In genomic region chr7:157859915-157860314, GRCh38 we compare ENCODE assay signal across 20 cellular contexts.
DNase-seq lines count a peak whose midpoint lies in the region; ATAC-seq and TF ChIP-seq lines count a peak whose summit lies in the region.
"Had no signal": no experiment of that assay in that cellular context is flagged by ENCODE, and none has a peak within 500 bp of the region (broad histone marks: within the 10 kb centered on the region; RNA-seq: fewer than 3 reads in every experiment).

No MANE protein-coding gene starts in this region.

- CTCF ChIA-PET in CD4-positive, alpha-beta memory T cell (lab: Charles Lee; ENCODE audit: partially characterized antibody), result no interaction called here

- no CpG with 5 or more reads among the region's 6 CpGs for WGBS in suprapubic skin

- no peaks in the 10 kb centered on the region for H3K27me3 ChIP-seq in H7 (ENCODE audit: control insufficient read depth, insufficient read depth, low read length)
- H3K27me3 ChIP-seq in neural cell (ENCODE audit: insufficient read depth, low read depth, low read length), result no peaks in the 10 kb centered on the region
- H3K27me3 ChIP-seq in CD4-positive, alpha-beta memory T cell (ENCODE audit: insufficient read depth, low read length), result no peaks in the 10 kb centered on the region
- H3K27me3 ChIP-seq in suprapubic skin, result no peaks in the 10 kb centered on the region
- H3K27me3 ChIP-seq: BE2C had no signal

- no peaks in the 10 kb centered on the region for H3K9me3 Mint-ChIP-seq in activated T-helper 17 cell treated with anti-CD3 and anti-CD28 coated beads, Interleukin-2, amount 50 U/mL, for 72 hours
- peaks cover 0 to 5% of the 10 kb centered on the region in 2 donors for H3K9me3 Mint-ChIP-seq in stimulated activated naive B cell treated with anti-CD40 and anti-IgM and Interleukin-4, amounts not matched to agents 10 μg/mL and 1 μg/mL and 100 μg/mL, for 72 hours
- H3K9me3 Mint-ChIP-seq in CD4-positive, alpha-beta memory T cell, result no peaks in the 10 kb centered on the region
- H3K9me3 Mint-ChIP-seq: CD4-positive, alpha-beta T cell had no signal

- H3K4me3 ChIP-seq in H7 (ENCODE audit: insufficient read depth, low read depth, low read length) (no peak overlapping the region), neural cell (ENCODE audit: low read length) (no peak overlapping the region), suprapubic skin (no peak overlapping the region)
- H3K4me3 ChIP-seq in CD4-positive, alpha-beta memory T cell (ENCODE audit: low read length in 2 of 2), result no peak overlapping the region
- H3K4me3 ChIP-seq: GM12878, K562 had no signal

- no peak overlapping the region for H3K27ac Mint-ChIP-seq in activated T-helper 17 cell treated with anti-CD3 and anti-CD28 coated beads, Interleukin-2, amount 50 U/mL, for 72 hours
- peak overlapping the region; percentile 47 for H3K27ac Mint-ChIP-seq in stimulated activated naive B cell treated with anti-CD40 and anti-IgM and Interleukin-4, amounts not matched to agents 10 μg/mL and 1 μg/mL and 100 μg/mL, for 72 hours
- no peak overlapping the region for H3K27ac Mint-ChIP-seq in CD4-positive, alpha-beta memory T cell
- H3K27ac Mint-ChIP-seq: CD4-positive, alpha-beta T cell; HFFc6 had no signal

- no peaks in the 10 kb centered on the region for H3F3A ChIP-seq in neural cell (ENCODE audit: insufficient read depth, low read length, poor library complexity, severe bottlenecking)

- no peaks in the 10 kb centered on the region for H3K27me3 Mint-ChIP-seq in activated T-helper 17 cell treated with anti-CD3 and anti-CD28 coated beads, Interleukin-2, amount 50 U/mL, for 72 hours
- no peaks in the 10 kb centered on the region for H3K27me3 Mint-ChIP-seq in stimulated activated naive B cell treated with anti-CD40 and anti-IgM and Interleukin-4, amounts not matched to agents 10 μg/mL and 1 μg/mL and 100 μg/mL, for 72 hours
- H3K27me3 Mint-ChIP-seq in CD4-positive, alpha-beta memory T cell, result no peaks in the 10 kb centered on the region
- H3K27me3 Mint-ChIP-seq: CD4-positive, alpha-beta T cell had no signal

- H2AFZ ChIP-seq in neural cell (ENCODE audit: low read depth, low read length), result no peak overlapping the region

- no peaks in the 10 kb centered on the region for H3K4me1 ChIP-seq in CD4-positive, alpha-beta memory T cell (ENCODE audit: insufficient read depth, low read length)
- H3K4me1 ChIP-seq in suprapubic skin, result no peaks in the 10 kb centered on the region
- H3K4me1 ChIP-seq: BE2C had no signal

- no peak overlapping the region for H3K9ac ChIP-seq in neural cell (ENCODE audit: low read length)

- no peaks in the 10 kb centered on the region for H3K9me2 ChIP-seq in neural cell (ENCODE audit: insufficient read depth, low read length)

- intact Hi-C loops in CD4-positive, alpha-beta memory T cell (cut with micrococcal nuclease), result no loop called here

- H3K27ac ChIP-seq in neural cell (ENCODE audit: low read length), result no peak overlapping the region
- no peak overlapping the region for H3K27ac ChIP-seq in CD4-positive, alpha-beta memory T cell (ENCODE audit: low read depth, low read length)
- H3K27ac ChIP-seq in suprapubic skin, result no peak overlapping the region
- H3K27ac ChIP-seq: C4-2B had no signal

- no peak for TF ChIP-seq RAD21 in neural cell (conservative IDR thresholded peaks at IDR 0.05)

- no peak for TF ChIP-seq POLR2A in suprapubic skin (IDR thresholded peaks at IDR 0.05)

- POLR2A ChIA-PET in CD4-positive, alpha-beta memory T cell (lab: Charles Lee; ENCODE audit: partially characterized antibody), result interaction anchor here (2.5 kb wide), 1 partner anchor 8 kb away, joined by 7 read pairs; no protein-coding TSS in a partner anchor

- no peaks in the 10 kb centered on the region for H4K20me1 ChIP-seq in neural cell (ENCODE audit: insufficient read depth)

- H3K4me1 Mint-ChIP-seq in activated T-helper 17 cell treated with anti-CD3 and anti-CD28 coated beads, Interleukin-2, amount 50 U/mL, for 72 hours, result no peaks in the 10 kb centered on the region
- H3K4me1 Mint-ChIP-seq in stimulated activated naive B cell treated with anti-CD40 and anti-IgM and Interleukin-4, amounts not matched to agents 10 μg/mL and 1 μg/mL and 100 μg/mL, for 72 hours, result peaks cover 0 to 6% of the 10 kb centered on the region in 2 donors
- H3K4me1 Mint-ChIP-seq in CD4-positive, alpha-beta memory T cell, result no peaks in the 10 kb centered on the region

- H3K79me2 ChIP-seq in neural cell (replicated peaks; ENCODE audit: insufficient read depth, low read length), result no peaks in the 10 kb centered on the region

- TF ChIP-seq CTCF in neural cell (IDR thresholded peaks at IDR 0.05; ENCODE audit: poor library complexity, severe bottlenecking), result peak; percentile 13
- TF ChIP-seq CTCF in suprapubic skin (IDR thresholded peaks at IDR 0.05), result no peak

- H3K36me3 ChIP-seq in H7 (replicated peaks; ENCODE audit: control insufficient read depth, insufficient read depth, low read length), result no peaks in the 10 kb centered on the region
- no peaks in the 10 kb centered on the region for H3K36me3 ChIP-seq in neural cell (ENCODE audit: insufficient read depth, low read length)
- no peaks in the 10 kb centered on the region for H3K36me3 ChIP-seq in CD4-positive, alpha-beta memory T cell (ENCODE audit: insufficient read depth, low read length)
- no peaks in the 10 kb centered on the region for H3K36me3 ChIP-seq in suprapubic skin
- H3K36me3 ChIP-seq: BE2C had no signal

- no peaks in the 10 kb centered on the region for H3K36me3 Mint-ChIP-seq in activated T-helper 17 cell treated with anti-CD3 and anti-CD28 coated beads, Interleukin-2, amount 50 U/mL, for 72 hours (ENCODE audit: low read depth)
- no peaks in the 10 kb centered on the region for H3K36me3 Mint-ChIP-seq in stimulated activated naive B cell treated with anti-CD40 and anti-IgM and Interleukin-4, amounts not matched to agents 10 μg/mL and 1 μg/mL and 100 μg/mL, for 72 hours
- H3K36me3 Mint-ChIP-seq in CD4-positive, alpha-beta memory T cell, result no peaks in the 10 kb centered on the region

- no peak for TF ChIP-seq EP300 in neural cell (conservative IDR thresholded peaks at IDR 0.05; ENCODE audit: poor library complexity, severe bottlenecking)
- no peak for TF ChIP-seq EP300 in suprapubic skin (IDR thresholded peaks at IDR 0.05)

- DNase-seq in H7 (peak; percentile 69), kidney tubule cell (ENCODE audit: low spot score) (no peak), suprapubic skin (ENCODE audit: low spot score in 2 of 2) (no peak)
- no peak for DNase-seq in stimulated activated naive B cell treated with anti-CD40 and anti-IgM and Interleukin-4, amounts not matched to agents 10 μg/mL and 1 μg/mL and 100 μg/mL, for 72 hours
- DNase-seq in CD4-positive, alpha-beta memory T cell, result no peak
- DNase-seq: ACHN; BE2C; Calu3; CD4-positive, alpha-beta T cell; DMS53; DND-41; EL; HFFc6; IMR-90 had no signal

- no peak overlapping the region for H3K4me3 Mint-ChIP-seq in activated T-helper 17 cell treated with anti-CD3 and anti-CD28 coated beads, Interleukin-2, amount 50 U/mL, for 72 hours
- no peak overlapping the region for H3K4me3 Mint-ChIP-seq in stimulated activated naive B cell treated with anti-CD40 and anti-IgM and Interleukin-4, amounts not matched to agents 10 μg/mL and 1 μg/mL and 100 μg/mL, for 72 hours
- no peak overlapping the region for H3K4me3 Mint-ChIP-seq in CD4-positive, alpha-beta memory T cell
- H3K4me3 Mint-ChIP-seq: CD4-positive, alpha-beta T cell; HFFc6 had no signal

- peak; percentile 37 for ATAC-seq in activated T-helper 17 cell treated with anti-CD3 and anti-CD28 coated beads, Interleukin-2, amount 50 U/mL, for 72 hours (replicated peaks)
- no peak for ATAC-seq in stimulated activated naive B cell treated with anti-CD40 and anti-IgM and Interleukin-4, amounts not matched to agents 10 μg/mL and 1 μg/mL and 100 μg/mL, for 72 hours (replicated peaks)
- ATAC-seq: GM12878, HCT116, K562 had no signal

- no peaks in the 10 kb centered on the region for H3K9me3 ChIP-seq in neural cell (ENCODE audit: low read length)
- H3K9me3 ChIP-seq in CD4-positive, alpha-beta memory T cell (ENCODE audit: control insufficient read depth in 1 of 2, low read length in 2 of 2), result no peaks in the 10 kb centered on the region
- H3K9me3 ChIP-seq in suprapubic skin, result no peaks in the 10 kb centered on the region
- H3K9me3 ChIP-seq: BE2C had no signal

- H3K4me2 ChIP-seq in neural cell (ENCODE audit: low read length), result no peak overlapping the region

TF ChIP-seq in neural cell, 6 proteins besides CTCF, POLR2A, EP300 and RAD21:
- TF ChIP-seq SMC3 (conservative IDR thresholded peaks at IDR 0.05; ENCODE audit: poor library complexity), result no peak
- no peak for TF ChIP-seq REST (IDR thresholded peaks at IDR 0.05; ENCODE audit: borderline replicate concordance)
- no peak for TF ChIP-seq TAF1 (IDR thresholded peaks at IDR 0.05; ENCODE audit: low read depth)
- TF ChIP-seq POLR2AphosphoS5 (IDR thresholded peaks at IDR 0.05), result no peak
- no peak for TF ChIP-seq MXI1 (conservative IDR thresholded peaks at IDR 0.05; ENCODE audit: poor library complexity, severe bottlenecking)
- TF ChIP-seq EZH2 (IDR thresholded peaks at IDR 0.05; ENCODE audit: borderline replicate concordance, insufficient read depth, low read length, poor library complexity, severe bottlenecking), result no peak
